ENCODE assay signal across 8 cellular contexts in genomic region chr2:43218221-43218549, GRCh38. TPM values are rescaled to one million over a fixed set of nuclear protein-coding genes. Genes with fewer than 3 reads are reported as not detected.
DNase-seq lines count a peak whose midpoint lies in the region; ATAC-seq, FAIRE-seq and TF ChIP-seq lines count a peak whose summit lies in the region.

No MANE protein-coding gene starts in this region.

- POLR2A ChIA-PET in A549 (lab: Yijun Ruan, JAX): interaction anchor here (0.6 to 1.0 kb wide), 2 partner anchors 9 to 39 kb away, joined by 3 to 7 read pairs; partner anchors contain the start of gene ZFP36L2

- peaks cover 11% of the 10 kb centered on the region for H3K36me3 Mint-ChIP-seq in natural killer cell

- FAIRE-seq in A549 (lab: Jason Lieb, UNC): no peak

- no peak for TF ChIP-seq RAD21 in A549 (conservative IDR thresholded peaks at IDR 0.05 in 1 of 2, IDR thresholded peaks at IDR 0.05 in 1 of 2)

- H3F3A ChIP-seq in MM.1S (ENCODE audit: insufficient read depth, low read length): peaks cover 61% of the 10 kb centered on the region

- H3K27ac ChIP-seq in A549: peak overlapping the region; percentile 89 to 95
- peak overlapping the region; percentile 99 for H3K27ac ChIP-seq in MM.1S (ENCODE audit: low read length)
- H3K27ac ChIP-seq in duodenal mucosa (ENCODE audit: low read depth, low read length): peak overlapping the region; percentile 98

- TF ChIP-seq CTCF in A549 (IDR thresholded peaks at IDR 0.05) (no peak), MM.1S (IDR thresholded peaks at IDR 0.05; ENCODE audit: low read length) (no peak), natural killer cell (IDR thresholded peaks at IDR 0.05) (no peak), GM10266 (IDR thresholded peaks at IDR 0.05; ENCODE audit: control insufficient read depth, insufficient read depth, low read depth, missing control alignments) (no peak)

- no peaks in the 10 kb centered on the region for H3K27me3 ChIP-seq in MM.1S (replicated peaks; ENCODE audit: insufficient read depth, low read length)
- H3K27me3 ChIP-seq in duodenal mucosa (ENCODE audit: control insufficient read depth in 1 of 2, insufficient read depth in 2 of 2, low read length in 2 of 2): no peaks in the 10 kb centered on the region

- no peak overlapping the region; the same call in 2 of the 3 replicates for H3K4me3 ChIP-seq in A549
- peak overlapping the region; percentile 97 for H3K4me3 ChIP-seq in MM.1S (ENCODE audit: low read length)
- peak overlapping the region; percentile 75 to 91 for H3K4me3 ChIP-seq in duodenal mucosa (ENCODE audit: low read depth in 1 of 2, low read length in 2 of 2)

- H3K27ac Mint-ChIP-seq in natural killer cell: peak overlapping the region; percentile 90 to 99

- ATAC-seq in A549 (no peak), natural killer cell (no peak), GM21515 (IDR thresholded peaks at IDR 0.05; ENCODE audit: unreplicated experiment) (no peak)

- DNase-seq in A549 (ENCODE audit: low read depth in 1 of 2, low spot score in 1 of 2) (no peak), MM.1S (no peak), natural killer cell (no peak), NCI-H345 (lab: John Stamatoyannopoulos, UW) (no peak), GM10266 (ENCODE audit: extremely low spot score) (no peak), NCI-H526 (lab: John Stamatoyannopoulos, UW) (no peak)

- no peaks in the 10 kb centered on the region for H3K9me3 Mint-ChIP-seq in natural killer cell

- H3K9ac ChIP-seq in MM.1S (ENCODE audit: low read length) (peak overlapping the region; percentile 100), duodenal mucosa (ENCODE audit: low read depth in 1 of 2, low read length in 2 of 2) (peak overlapping the region; percentile 79 to 91)

- H3K4me1 Mint-ChIP-seq in natural killer cell: peaks cover 57 to 65% of the 10 kb centered on the region in 2 donors

- H2AFZ ChIP-seq in MM.1S (ENCODE audit: low read length): 0 out of 2 replicates have a peak overlapping the region, but pooled peaks have one; percentile 14

- TF ChIP-seq EP300 in A549 (IDR thresholded peaks at IDR 0.05): no peak

- peaks cover 33% of the 10 kb centered on the region for H3K79me2 ChIP-seq in MM.1S (ENCODE audit: low read length)

- WGBS in A549 (ENCODE audit: missing lambda C conversion rate): 79% methylated on average over 9 of the region's 9 CpGs

- no peaks in the 10 kb centered on the region for H3K9me3 ChIP-seq in A549
- no peaks in the 10 kb centered on the region for H3K9me3 ChIP-seq in MM.1S (replicated peaks; ENCODE audit: insufficient read depth, low read length)
- H3K9me3 ChIP-seq in duodenal mucosa (ENCODE audit: control insufficient read depth in 1 of 2, low read length in 2 of 2): no peaks in the 10 kb centered on the region

- intact Hi-C loops in natural killer cell (cut with micrococcal nuclease): loop anchor here (1.0 kb wide), 3 partner anchors 8 to 44 kb away; no protein-coding TSS in a partner anchor

- peaks cover 0 to 4% of the 10 kb centered on the region in 2 donors for H3K27me3 Mint-ChIP-seq in natural killer cell (ENCODE audit: low read depth in 2 of 2)

- H3K4me1 ChIP-seq in A549: peaks cover 44% of the 10 kb centered on the region
- H3K4me1 ChIP-seq in MM.1S (ENCODE audit: low read length): peaks cover 16% of the 10 kb centered on the region
- H3K4me1 ChIP-seq in duodenal mucosa (ENCODE audit: control insufficient read depth in 1 of 2, insufficient read depth in 2 of 2, low read length in 2 of 2): peaks cover 41 to 44% of the 10 kb centered on the region in 2 donors

- peaks cover 6% of the 10 kb centered on the region; the same call in 1 of the 2 replicates for H4K20me1 ChIP-seq in MM.1S (ENCODE audit: insufficient read depth, low read length)

- H3K9me2 ChIP-seq in MM.1S (replicated peaks; ENCODE audit: insufficient read depth, low read length): no peaks in the 10 kb centered on the region

- no peak for TF ChIP-seq POLR2A in A549 (IDR thresholded peaks at IDR 0.05; ENCODE audit: low read length)

- H3K36me3 ChIP-seq in MM.1S (replicated peaks; ENCODE audit: insufficient read depth, low read length): peaks cover 6% of the 10 kb centered on the region; the same call in 1 of the 2 replicates
- peaks cover 10 to 18% of the 10 kb centered on the region in 2 donors for H3K36me3 ChIP-seq in duodenal mucosa (ENCODE audit: control insufficient read depth in 1 of 2, insufficient read depth in 2 of 2, low read length in 2 of 2)

- CTCF ChIA-PET in A549 (lab: Yijun Ruan, JAX): interaction anchor here (0.7 to 11.1 kb wide), 7 partner anchors 11 to 389 kb away, joined by 3 to 163 read pairs (median 3); no protein-coding TSS in a partner anchor

- H3K4me3 Mint-ChIP-seq in natural killer cell: peak overlapping the region; percentile 65

- H3K4me2 ChIP-seq in A549 (peak overlapping the region; percentile 96), MM.1S (ENCODE audit: low read depth, low read length) (peak overlapping the region; percentile 92)

TF ChIP-seq in A549, 52 proteins besides CTCF, POLR2A, EP300 and RAD21:
- TF ChIP-seq GATA3 (IDR thresholded peaks at IDR 0.05; ENCODE audit: borderline replicate concordance) (no peak), RFX5 (IDR thresholded peaks at IDR 0.05) (no peak), MAX (IDR thresholded peaks at IDR 0.05) (no peak), POLR2AphosphoS2 (conservative IDR thresholded peaks at IDR 0.05; ENCODE audit: low read length) (no peak), REST (IDR thresholded peaks at IDR 0.05) (no peak), CBX8 (IDR thresholded peaks at IDR 0.05) (no peak), HMGXB4 (CRISPR knock-in tag; IDR thresholded peaks at IDR 0.05; ENCODE audit: borderline replicate concordance) (no peak), FOSB (CRISPR knock-in tag; IDR thresholded peaks at IDR 0.05) (no peak), CEBPB (IDR thresholded peaks at IDR 0.05) (no peak), EHF (CRISPR knock-in tag; IDR thresholded peaks at IDR 0.05) (no peak), HES2 (IDR thresholded peaks at IDR 0.05) (no peak), HOXB13 (CRISPR knock-in tag; IDR thresholded peaks at IDR 0.05; ENCODE audit: low read depth) (no peak), HDAC2 (IDR thresholded peaks at IDR 0.05) (no peak), BHLHE40 (IDR thresholded peaks at IDR 0.05; ENCODE audit: low read depth, low read length) (no peak), HEYL (CRISPR knock-in tag; IDR thresholded peaks at IDR 0.05) (no peak), EHMT2 (IDR thresholded peaks at IDR 0.05; ENCODE audit: low read depth) (no peak), CBX2 (IDR thresholded peaks at IDR 0.05; ENCODE audit: borderline replicate concordance, low read depth) (no peak), CHD2 (IDR thresholded peaks at IDR 0.05; ENCODE audit: low read length, partially characterized antibody) (no peak), MYC (IDR thresholded peaks at IDR 0.05; ENCODE audit: borderline replicate concordance, low read length) (no peak)
TF ChIP-seq in A549: peak in this region for 0.

RNA-seq across cellular contexts. Expression of gene ZFP36L2, which starts 8.2 kb away (rescaled TPM):
- polyA plus RNA-seq in A549 (2011; rRNA removed) (10.5 and 14.9 TPM in 2 replicates), A549 (2017; fragmentation: RNase III; extraction: RNeasy Plus Mini Kit Qiagen cat#74134 plus additional on column Dnase treatment) (14.5 to 18.2 TPM (median 17.3 TPM) in 3 replicates)
- 8.8 and 14.8 TPM in 2 replicates for polyA plus RNA-seq in A549 (2012; cell fraction: cytosol; rRNA removed)
- polyA plus RNA-seq in A549 (2012; cell fraction: nucleus; rRNA removed): 9.8 and 17.6 TPM in 2 replicates
- 3.3 and 4.0 TPM in 2 replicates for polyA minus RNA-seq in A549 (2011; rRNA and poly(A)+ RNA removed)
- total RNA-seq in natural killer cell: 100 to 1,000 TPM; 376 to 428 (median 418) TPM
